Comparison of ENCODE assay signal across 8 cellular contexts in the genomic region with DNA sequence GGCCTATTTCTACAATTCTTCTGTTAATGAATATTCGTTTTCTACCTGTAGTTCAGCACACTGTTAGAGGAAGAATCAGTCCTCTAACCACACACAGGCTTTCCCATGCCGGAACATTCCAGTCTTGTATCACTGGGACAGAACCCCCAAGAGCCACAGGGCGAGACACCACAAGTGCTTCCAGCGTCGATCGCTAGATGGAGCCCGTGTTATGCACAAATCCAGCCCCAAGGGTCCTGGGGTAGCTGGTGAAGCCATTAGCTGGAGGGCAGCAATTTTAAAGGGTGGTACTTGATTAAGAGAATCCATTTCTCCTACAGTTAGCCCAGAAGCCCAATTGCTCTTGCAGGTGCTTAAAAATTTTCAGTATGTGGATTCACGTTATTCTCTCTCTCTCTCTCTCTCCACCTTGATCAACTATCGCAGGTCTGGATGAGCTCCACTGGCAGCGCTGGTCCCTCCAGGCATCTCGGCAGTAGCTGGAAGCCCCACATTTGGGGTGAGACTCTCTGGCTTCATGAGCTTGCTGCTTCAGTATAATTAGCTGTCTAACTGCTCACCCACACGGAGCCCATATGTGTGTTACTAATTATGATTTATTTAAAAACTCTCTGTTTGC.
DNase-seq lines count a peak whose midpoint lies in the region; ATAC-seq and TF ChIP-seq lines count a peak whose summit lies in the region.

No MANE protein-coding gene starts in this region.

- ATAC-seq in HG02678 (IDR thresholded peaks at IDR 0.05; ENCODE audit: unreplicated experiment) = peak; percentile 84
- peak; percentile 42 for ATAC-seq in stimulated activated effector memory CD8-positive, alpha-beta T cell treated with anti-CD3 and anti-CD28 coated beads, Interleukin-12 subunit alpha, Interleukin-12 subunit beta, amount 100 ng/mL, for 72 hours

- H3K9me3 Mint-ChIP-seq in stimulated activated effector memory CD8-positive, alpha-beta T cell treated with anti-CD3 and anti-CD28 coated beads, Interleukin-12 subunit alpha, Interleukin-12 subunit beta, amount 100 ng/mL, for 72 hours = peaks cover 2% of the 10 kb centered on the region

- DNase-seq in AG08396 (ENCODE audit: low spot score) (peak; percentile 84), GM12864 (ENCODE audit: low read depth) (peak; percentile 7), NCI-H226 (peak; percentile 15), astrocyte of the cerebellum (ENCODE audit: low read depth) (peak; percentile 51), iPS DF 4.7 (ENCODE audit: extremely low read depth, low spot score) (peak; percentile 90), NCI-H446 treated with DMSO at 0.1 percent for 48 hours (lab: John Stamatoyannopoulos, UW) (no peak)
- DNase-seq in stimulated activated effector memory CD8-positive, alpha-beta T cell treated with anti-CD3 and anti-CD28 coated beads, Interleukin-12 subunit alpha, Interleukin-12 subunit beta, amount 100 ng/mL, for 72 hours (ENCODE audit: low spot score in 2 of 2) = peak in 1 of 2 donors; percentile 51

- H3K36me3 Mint-ChIP-seq in stimulated activated effector memory CD8-positive, alpha-beta T cell treated with anti-CD3 and anti-CD28 coated beads, Interleukin-12 subunit alpha, Interleukin-12 subunit beta, amount 100 ng/mL, for 72 hours = no peaks in the 10 kb centered on the region

- peak; percentile 88 for TF ChIP-seq CTCF in GM12864 (IDR thresholded peaks at IDR 0.05; ENCODE audit: low read depth, low read length, missing control alignments)
- TF ChIP-seq CTCF in astrocyte of the cerebellum (IDR thresholded peaks at IDR 0.05; ENCODE audit: low read depth, low read length, missing control alignments) = peak; percentile 94

- H3K4me3 ChIP-seq in GM12864 (ENCODE audit: low read depth, low read length) (no peak overlapping the region), astrocyte of the cerebellum (ENCODE audit: low read depth, low read length) (no peak overlapping the region)

- no peaks in the 10 kb centered on the region for H3K4me1 Mint-ChIP-seq in stimulated activated effector memory CD8-positive, alpha-beta T cell treated with anti-CD3 and anti-CD28 coated beads, Interleukin-12 subunit alpha, Interleukin-12 subunit beta, amount 100 ng/mL, for 72 hours

- in situ Hi-C loops in astrocyte of the cerebellum (cut with HindIII; ENCODE audit: low sequenced_read_pairs) = loop anchor here (25.0 kb wide), 1 partner anchor 598 kb away; no protein-coding TSS in a partner anchor

- no peak overlapping the region for H3K27ac Mint-ChIP-seq in stimulated activated effector memory CD8-positive, alpha-beta T cell treated with anti-CD3 and anti-CD28 coated beads, Interleukin-12 subunit alpha, Interleukin-12 subunit beta, amount 100 ng/mL, for 72 hours

- no peak overlapping the region for H3K4me3 Mint-ChIP-seq in stimulated activated effector memory CD8-positive, alpha-beta T cell treated with anti-CD3 and anti-CD28 coated beads, Interleukin-12 subunit alpha, Interleukin-12 subunit beta, amount 100 ng/mL, for 72 hours
